In genomic region chr17:28662527-28662829, GRCh38 we compare ENCODE assay signal across 8 cellular contexts. TPM values are rescaled to one million over a fixed set of nuclear protein-coding genes. Genes with fewer than 3 reads are reported as not detected.
DNase-seq lines count a peak whose midpoint lies in the region; ATAC-seq, FAIRE-seq and TF ChIP-seq lines count a peak whose summit lies in the region.

No MANE protein-coding gene starts in this region.

- H3K4me1 ChIP-seq in RWPE2 (ENCODE audit: insufficient read depth, poor library complexity, severe bottlenecking) (peaks cover 8% of the 10 kb centered on the region), fibroblast of lung (ENCODE audit: control insufficient read depth, extremely low read depth, insufficient read depth, low read length) (peaks cover 5% of the 10 kb centered on the region)

- H3K79me2 ChIP-seq in fibroblast of lung (ENCODE audit: control insufficient read depth, insufficient read depth, low read length), result peaks cover 71% of the 10 kb centered on the region

- no peak for FAIRE-seq in urothelium cell line (lab: Jason Lieb, UNC)

- H3K9me3 ChIP-seq in RWPE2 (ENCODE audit: severe bottlenecking), result no peaks in the 10 kb centered on the region
- no peaks in the 10 kb centered on the region for H3K9me3 ChIP-seq in fibroblast of lung (ENCODE audit: control insufficient read depth, insufficient read depth, low read depth, low read length)

- H3K27ac ChIP-seq in RWPE2 (ENCODE audit: poor library complexity, severe bottlenecking) (peak overlapping the region; percentile 68), fibroblast of lung (ENCODE audit: insufficient read depth, low read length) (peak overlapping the region; percentile 96)

- DNase-seq in RWPE2 (ENCODE audit: low spot score) (no peak), fibroblast of lung (ENCODE audit: low read depth in 2 of 2) (no peak), skeletal muscle cell (ENCODE audit: low read depth) (no peak), urothelium cell line (ENCODE audit: low spot score) (no peak)
- no peak for DNase-seq in stimulated activated CD4-positive, alpha-beta T cell treated with anti-CD3 and anti-CD28 coated beads, Interleukin-15, amount 100 ng/mL, for 24 hours
- no peak for DNase-seq in stimulated activated CD4-positive, alpha-beta T cell treated with anti-CD3 and anti-CD28 coated beads, Interleukin-4, amount 100 ng/mL, for 24 hours

- peak overlapping the region; percentile 83 for H3K9ac ChIP-seq in fibroblast of lung (ENCODE audit: insufficient read depth, low read length)

- no peaks in the 10 kb centered on the region for H4K20me1 ChIP-seq in fibroblast of lung (ENCODE audit: control insufficient read depth, extremely low read depth, insufficient read depth, low read length)

- TF ChIP-seq CTCF in RWPE2 (IDR thresholded peaks at IDR 0.05; ENCODE audit: poor library complexity, severe bottlenecking) (no peak), fibroblast of lung (conservative IDR thresholded peaks at IDR 0.05 in 1 of 2, IDR thresholded peaks at IDR 0.05 in 1 of 2; ENCODE audit: low read depth in 1 of 2, low read length in 2 of 2) (no peak)

- ATAC-seq in GM21367 (IDR thresholded peaks at IDR 0.05; ENCODE audit: unreplicated experiment) (peak; percentile 6), RWPE2 (ENCODE audit: low read depth) (peak; percentile 20; the same call in 2 of the 3 replicates), HG03571 (IDR thresholded peaks at IDR 0.05; ENCODE audit: unreplicated experiment) (no peak)

- H3K4me3 ChIP-seq in RWPE2 (ENCODE audit: severe bottlenecking) (peak overlapping the region; percentile 70), fibroblast of lung (replicated peaks in 1 of 4; ENCODE audit: control extremely low read depth in 1 of 4, insufficient read depth in 1 of 4, low read depth in 3 of 4, low read length in 4 of 4) (peak overlapping the region; percentile 54 to 92 (median 88)), skeletal muscle cell (ENCODE audit: low read depth, low read length) (peak overlapping the region; percentile 98)

- H3K27me3 ChIP-seq in RWPE2 (ENCODE audit: insufficient read depth, poor library complexity, severe bottlenecking), result no peaks in the 10 kb centered on the region
- H3K27me3 ChIP-seq in fibroblast of lung (ENCODE audit: control insufficient read depth, insufficient read depth, low read length), result no peaks in the 10 kb centered on the region

- H3K4me2 ChIP-seq in fibroblast of lung (ENCODE audit: extremely low read depth, insufficient read depth, low read length), result peak overlapping the region; percentile 65

- peak overlapping the region; percentile 64 for H2AFZ ChIP-seq in fibroblast of lung (ENCODE audit: low read length)

- H3K36me3 ChIP-seq in RWPE2 (ENCODE audit: low read depth) (peaks cover 42% of the 10 kb centered on the region), fibroblast of lung (ENCODE audit: control insufficient read depth, insufficient read depth, low read length) (peaks cover 4% of the 10 kb centered on the region)

RNA-seq across cellular contexts. Expression of gene SUPT6H, which starts 0.5 kb away (rescaled TPM):
- 36.7 and 61.6 TPM in 2 replicates for total RNA-seq in fibroblast of lung
- 34.7 and 39.1 TPM in 2 replicates for polyA plus RNA-seq in fibroblast of lung
- polyA plus RNA-seq in fibroblast of lung (2012), result 51.9 and 55.3 TPM in 2 replicates
- polyA minus RNA-seq in fibroblast of lung (ENCODE audit: low replicate concordance), result 195 and 228 TPM in 2 replicates

RNA-seq across cellular contexts. Expression of gene SDF2, which starts 0.8 kb away (rescaled TPM):
- 56.5 and 58.5 TPM in 2 replicates for total RNA-seq in fibroblast of lung
- 65.2 and 75.2 TPM in 2 replicates for polyA plus RNA-seq in fibroblast of lung
- 48.7 and 55.6 TPM in 2 replicates for polyA plus RNA-seq in fibroblast of lung (2012)
- polyA minus RNA-seq in fibroblast of lung (ENCODE audit: low replicate concordance), result 47.3 and 69.3 TPM in 2 replicates

RNA-seq across cellular contexts. Expression of gene BLTP2, which starts 17.5 kb away (rescaled TPM):
- total RNA-seq in fibroblast of lung, result 107 and 160 TPM in 2 replicates
- polyA plus RNA-seq in fibroblast of lung, result 74.9 and 96.3 TPM in 2 replicates
- polyA plus RNA-seq in fibroblast of lung (2012), result 57.7 and 65.4 TPM in 2 replicates
- 608 and 948 TPM in 2 replicates for polyA minus RNA-seq in fibroblast of lung (ENCODE audit: low replicate concordance)

RNA-seq across cellular contexts. Expression of gene RSKR, which starts 48.5 kb away (rescaled TPM):
- total RNA-seq in fibroblast of lung, result 3.8 and 4.1 TPM in 2 replicates
- polyA plus RNA-seq in fibroblast of lung, result 1.8 and 2.5 TPM in 2 replicates
- polyA plus RNA-seq in fibroblast of lung (2012), result 1.0 and 1.4 TPM in 2 replicates
- polyA minus RNA-seq in fibroblast of lung (ENCODE audit: low replicate concordance), result 4.2 and 6.8 TPM in 2 replicates

RNA-seq across cellular contexts. Expression of gene PROCA1, which starts 49.2 kb away (rescaled TPM):
- 2.3 and 2.6 TPM in 2 replicates for total RNA-seq in fibroblast of lung
- polyA plus RNA-seq in fibroblast of lung, result 0.85 and 0.93 TPM in 2 replicates
- polyA plus RNA-seq in fibroblast of lung (2012), result 0.80 and 1.0 TPM in 2 replicates
- 0.55 TPM in 1 of 2 replicates, not detected in the other for polyA minus RNA-seq in fibroblast of lung (ENCODE audit: low replicate concordance)
